ENCODE assay signal across 13 cellular contexts in the genomic region with DNA sequence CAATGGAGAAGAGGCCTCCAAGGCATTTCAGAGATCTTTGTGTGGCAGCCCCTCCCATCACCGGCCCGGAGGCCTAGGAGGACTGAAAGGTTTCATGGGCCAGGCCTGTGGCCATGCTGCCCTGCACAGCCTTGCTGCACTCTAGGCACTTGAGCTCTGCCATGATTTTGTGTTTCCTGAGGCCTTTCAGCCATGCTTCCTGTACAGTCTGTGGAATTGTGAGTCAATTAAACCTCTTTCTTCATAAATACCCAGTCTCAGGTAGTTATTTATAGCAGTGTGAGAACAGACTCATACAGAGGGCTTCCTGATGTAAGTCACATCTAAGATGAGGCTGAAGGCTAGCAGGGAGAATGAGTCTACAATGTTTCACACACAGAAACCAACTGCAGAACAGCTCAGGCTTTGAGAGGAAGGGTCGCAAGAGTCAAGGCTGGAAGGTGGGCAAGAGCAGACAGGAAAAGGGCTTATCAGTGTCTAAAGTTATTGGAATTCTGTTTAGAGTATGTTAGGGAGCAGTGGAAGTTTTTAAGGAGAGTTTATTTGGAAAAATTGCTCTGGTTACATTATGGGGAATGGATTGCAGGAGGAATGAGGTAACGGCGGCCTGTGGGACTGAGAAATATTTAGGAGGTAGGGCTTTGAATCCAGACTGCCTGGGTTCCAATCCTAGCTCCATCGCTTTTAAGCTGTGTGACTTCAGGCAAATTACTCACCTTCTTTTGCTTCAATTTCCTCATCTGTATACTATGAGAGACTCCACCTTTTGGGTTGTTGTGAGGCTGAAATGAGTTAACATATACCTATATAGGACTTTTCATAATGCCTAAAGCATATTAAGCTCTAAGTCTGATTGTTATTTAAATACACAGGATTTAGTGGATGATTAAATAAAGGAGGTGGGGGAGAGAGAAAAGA.
DNase-seq lines count a peak whose midpoint lies in the region; ATAC-seq, FAIRE-seq and TF ChIP-seq lines count a peak whose summit lies in the region.
"Had no signal": no experiment of that assay in that cellular context is flagged by ENCODE, and none has a peak within 500 bp of the region (broad histone marks: within the 10 kb centered on the region; RNA-seq: fewer than 3 reads in every experiment).

No MANE protein-coding gene starts in this region.

- CTCF ChIA-PET in HepG2 (lab: Yijun Ruan, JAX; ENCODE audit: low intra/inter-chr PET ratio, low total read pairs): no interaction called here

- WGBS in esophagus muscularis mucosa: 91% methylated on average over 6 of the region's 6 CpGs
- WGBS in stomach, 5 donors: 79 to 89% (median 89%) methylated on average over 6 of the region's 6 CpGs
- 15% methylated on average over 6 of the region's 6 CpGs for WGBS in HepG2 (ENCODE audit: low lambda C conversion rate)

- H3K4me2 ChIP-seq in HepG2 (ENCODE audit: low read depth, low read length): no peak overlapping the region
- H3K4me2 ChIP-seq: KMS-11 had no signal

- H3K9ac ChIP-seq in HepG2 (ENCODE audit: insufficient read depth, low read depth, low read length): no peak overlapping the region
- H3K9ac ChIP-seq: KMS-11 had no signal

- H3K4me3 ChIP-seq in esophagus muscularis mucosa: no peak overlapping the region
- no peak overlapping the region for H3K4me3 ChIP-seq in stomach
- H3K4me3 ChIP-seq in HepG2 (replicated peaks in 1 of 3; ENCODE audit: insufficient read depth in 1 of 3, low read depth in 2 of 3, low read length in 3 of 3): no peak overlapping the region
- H3K4me3 ChIP-seq: lung had no signal

- H3K4me3 Mint-ChIP-seq in activated T-cell treated with anti-CD3 and anti-CD28 coated beads, Interleukin-2, amount 50 U/mL, for 4 hours: no peak overlapping the region
- H3K4me3 Mint-ChIP-seq in stimulated activated naive CD8-positive, alpha-beta T cell treated with anti-CD3 and anti-CD28 coated beads, Interleukin-15, Interleukin-2, amounts not matched to agents 100 ng/mL and 50 ng/mL, for 24 hours: no peak overlapping the region

- no peak overlapping the region for H2AFZ ChIP-seq in HepG2 (ENCODE audit: low read length)

- peaks cover 8% of the 10 kb centered on the region for H3K27me3 Mint-ChIP-seq in activated T-cell treated with anti-CD3 and anti-CD28 coated beads, Interleukin-2, amount 50 U/mL, for 4 hours (ENCODE audit: low read depth)
- peaks cover under 1% of the 10 kb centered on the region for H3K27me3 Mint-ChIP-seq in stimulated activated naive CD8-positive, alpha-beta T cell treated with anti-CD3 and anti-CD28 coated beads, Interleukin-15, Interleukin-2, amounts not matched to agents 100 ng/mL and 50 ng/mL, for 24 hours

- H3K79me2 ChIP-seq in HepG2 (ENCODE audit: insufficient read depth, low read length): no peaks in the 10 kb centered on the region

- BruUV-seq in HepG2 (replicated peaks; lab: Mats Ljungman, UMichigan): no TSS peak

- TF ChIP-seq POLR2A in esophagus muscularis mucosa (IDR thresholded peaks at IDR 0.05; ENCODE audit: low read depth) (no peak), stomach (IDR thresholded peaks at IDR 0.05) (no peak), HepG2 (IDR thresholded peaks at IDR 0.05; ENCODE audit: insufficient read depth in 1 of 2, low read depth in 2 of 2, low read length in 2 of 2) (no peak)

- H3K27me3 ChIP-seq in esophagus muscularis mucosa (no peaks in the 10 kb centered on the region), stomach (no peaks in the 10 kb centered on the region), HepG2 (ENCODE audit: control insufficient read depth in 1 of 2, insufficient read depth in 2 of 2, low read length in 2 of 2) (peaks cover 2 to 9% of the 10 kb centered on the region in 2 experiments; a peak in 1 of 5 replicates)

- DNase-seq in activated T-cell treated with anti-CD3 and anti-CD28 coated beads, Interleukin-2, amount 50 U/mL, for 4 hours: no peak
- DNase-seq in activated T-cell treated with anti-CD3 and anti-CD28 coated beads for 4 hours (no peak), esophagus muscularis mucosa (ENCODE audit: extremely low spot score) (peak; percentile 64), stomach (no peak), HepG2 (ENCODE audit: low spot score) (no peak), foreskin melanocyte (no peak)
- DNase-seq: glutamatergic neuron had no signal

- no peaks in the 10 kb centered on the region for H3K9me3 ChIP-seq in esophagus muscularis mucosa
- H3K9me3 ChIP-seq in stomach: no peaks in the 10 kb centered on the region
- no peaks in the 10 kb centered on the region for H3K9me3 ChIP-seq in HepG2 (ENCODE audit: low read length)

- H4K20me1 ChIP-seq in HepG2 (ENCODE audit: insufficient read depth, low read length): no peaks in the 10 kb centered on the region

- no peaks in the 10 kb centered on the region for H3K36me3 ChIP-seq in esophagus muscularis mucosa
- H3K36me3 ChIP-seq in stomach: no peaks in the 10 kb centered on the region
- H3K36me3 ChIP-seq in HepG2 (replicated peaks in 1 of 2; ENCODE audit: control insufficient read depth in 1 of 2, insufficient read depth in 2 of 2, low read length in 2 of 2): no peaks in the 10 kb centered on the region

- POLR2A ChIA-PET in HepG2 (lab: Yijun Ruan, JAX): no interaction called here

- H3K27ac ChIP-seq in esophagus muscularis mucosa (replicated peaks in 1 of 4): no peak overlapping the region
- H3K27ac ChIP-seq in stomach: no peak overlapping the region
- H3K27ac ChIP-seq in HepG2 (ENCODE audit: extremely low read length, insufficient read depth, low read length): no peak overlapping the region
- H3K27ac ChIP-seq: KMS-11, VCaP had no signal

- no peak for TF ChIP-seq RAD21 in HepG2 (CRISPR knock-in tag; IDR thresholded peaks at IDR 0.05)

- no peak for TF ChIP-seq CTCF in esophagus muscularis mucosa (IDR thresholded peaks at IDR 0.05)
- no peak for TF ChIP-seq CTCF in stomach (IDR thresholded peaks at IDR 0.05)
- TF ChIP-seq CTCF in HepG2 (CRISPR knock-in tag; IDR thresholded peaks at IDR 0.05): no peak

- H3K4me1 Mint-ChIP-seq in activated T-cell treated with anti-CD3 and anti-CD28 coated beads, Interleukin-2, amount 50 U/mL, for 4 hours (ENCODE audit: low read depth): peaks cover 1% of the 10 kb centered on the region
- peaks cover 22% of the 10 kb centered on the region for H3K4me1 Mint-ChIP-seq in stimulated activated naive CD8-positive, alpha-beta T cell treated with anti-CD3 and anti-CD28 coated beads, Interleukin-15, Interleukin-2, amounts not matched to agents 100 ng/mL and 50 ng/mL, for 24 hours (ENCODE audit: low read depth)

- no peaks in the 10 kb centered on the region for H3K36me3 Mint-ChIP-seq in activated T-cell treated with anti-CD3 and anti-CD28 coated beads, Interleukin-2, amount 50 U/mL, for 4 hours (ENCODE audit: insufficient read depth)
- no peaks in the 10 kb centered on the region for H3K36me3 Mint-ChIP-seq in stimulated activated naive CD8-positive, alpha-beta T cell treated with anti-CD3 and anti-CD28 coated beads, Interleukin-15, Interleukin-2, amounts not matched to agents 100 ng/mL and 50 ng/mL, for 24 hours (ENCODE audit: low read depth)

- H3K4me1 ChIP-seq in esophagus muscularis mucosa (peaks cover 13 to 18% (median 16%) of the 10 kb centered on the region in 4 donors), stomach (peaks cover 0 to 12% (median 6%) of the 10 kb centered on the region in 4 donors), HepG2 (ENCODE audit: insufficient read depth, low read length) (no peaks in the 10 kb centered on the region)

- in situ Hi-C loops in HepG2 (cut with HindIII; ENCODE audit: extremely low pct_ligation_motif_present, low pct_unique_long_range_greater_than_20kb): no loop called here

- no peak for TF ChIP-seq EP300 in esophagus muscularis mucosa (IDR thresholded peaks at IDR 0.05)
- TF ChIP-seq EP300 in stomach (IDR thresholded peaks at IDR 0.05): no peak
- TF ChIP-seq EP300 in HepG2 (IDR thresholded peaks at IDR 0.05; ENCODE audit: low read depth in 2 of 2, low read length in 2 of 2): no peak
- no peak for TF ChIP-seq EP300 in HepG2 (CRISPR knock-in tag; IDR thresholded peaks at IDR 0.05; ENCODE audit: borderline replicate concordance)

- peak overlapping the region; percentile 68 for H3K27ac Mint-ChIP-seq in stimulated activated naive CD8-positive, alpha-beta T cell treated with anti-CD3 and anti-CD28 coated beads, Interleukin-15, Interleukin-2, amounts not matched to agents 100 ng/mL and 50 ng/mL, for 24 hours

- intact Hi-C loops in esophagus muscularis mucosa (cut with DNase I): no loop called here
- intact Hi-C loops in stomach (cut with DNase I; ENCODE audit: low total_unique reads): no loop called here
- intact Hi-C loops in HepG2 (cut with micrococcal nuclease; ENCODE audit: unreplicated experiment): no loop called here

- peak; percentile 10 to 37 for ATAC-seq in activated T-cell treated with anti-CD3 and anti-CD28 coated beads, Interleukin-2, amount 50 U/mL, for 4 hours
- peak; percentile 29 for ATAC-seq in HG03575 (IDR thresholded peaks at IDR 0.05; ENCODE audit: extremely low read depth, insufficient number of reproducible peaks, low FRiP score, unreplicated experiment)
- ATAC-seq in HepG2: no peak

- H3K9me3 Mint-ChIP-seq in activated T-cell treated with anti-CD3 and anti-CD28 coated beads, Interleukin-2, amount 50 U/mL, for 4 hours: no peaks in the 10 kb centered on the region
- H3K9me3 Mint-ChIP-seq in stimulated activated naive CD8-positive, alpha-beta T cell treated with anti-CD3 and anti-CD28 coated beads, Interleukin-15, Interleukin-2, amounts not matched to agents 100 ng/mL and 50 ng/mL, for 24 hours: no peaks in the 10 kb centered on the region

- no peak for FAIRE-seq in HepG2 (lab: Jason Lieb, UNC)
- FAIRE-seq: colon had no signal

TF ChIP-seq in HepG2, 621 proteins besides CTCF, POLR2A, EP300 and RAD21 (continues in another document):
- no peak for TF ChIP-seq IRF9 (CRISPR knock-in tag; IDR thresholded peaks at IDR 0.05; ENCODE audit: borderline replicate concordance)
- no peak for TF ChIP-seq REPIN1 (CRISPR knock-in tag; IDR thresholded peaks at IDR 0.05; ENCODE audit: borderline replicate concordance, low read depth)
- no peak for TF ChIP-seq KLF9 (CRISPR knock-in tag; IDR thresholded peaks at IDR 0.05; ENCODE audit: low read depth)
